Comparison of ENCODE assay signal across 14 cellular contexts in the genomic region with DNA sequence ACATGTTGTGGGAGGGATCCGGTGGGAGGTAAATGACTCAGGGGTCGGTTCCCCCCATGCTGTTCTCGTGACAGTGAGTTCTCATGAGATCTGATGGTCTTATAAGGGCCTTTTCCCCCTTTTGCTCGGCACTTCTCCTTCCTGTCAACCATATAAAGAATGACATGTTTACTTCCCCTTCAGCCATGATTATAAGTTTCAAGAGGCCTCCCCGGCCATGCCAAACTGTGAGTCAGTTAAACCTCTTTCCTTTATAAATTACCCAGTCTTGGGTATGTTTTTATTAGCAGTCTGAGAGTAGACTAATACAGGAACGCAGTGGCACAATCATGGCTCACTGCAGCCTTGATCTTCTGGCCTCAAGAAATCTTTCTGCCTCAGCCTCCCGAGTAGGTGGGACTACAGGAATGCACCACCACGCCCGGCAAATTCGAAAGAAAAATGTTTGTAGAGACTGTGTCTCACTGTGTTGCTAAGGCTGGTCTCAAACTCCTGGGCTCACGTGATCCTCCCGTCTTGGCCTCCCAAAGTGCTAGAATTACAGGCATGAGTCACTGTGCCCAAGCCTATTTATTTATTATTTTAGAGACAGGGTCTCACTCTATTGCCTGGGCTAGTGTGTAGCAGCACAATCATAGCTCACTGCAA.
A peak's percentile ranks its signal among the peaks of the same experiment; 100 is the strongest.
DNase-seq lines count a peak whose midpoint lies in the region; ATAC-seq and TF ChIP-seq lines count a peak whose summit lies in the region.
"Had no signal": no experiment of that assay in that cellular context is flagged by ENCODE, and none has a peak within 500 bp of the region (broad histone marks: within the 10 kb centered on the region; RNA-seq: fewer than 3 reads in every experiment).

No MANE protein-coding gene starts in this region.

- H3K27ac ChIP-seq in esophagus muscularis mucosa (replicated peaks in 1 of 4) (peak overlapping the region in 1 of 4 donors; percentile 20), upper lobe of right lung (no peak overlapping the region)

- CTCF ChIA-PET in activated naive CD4-positive, alpha-beta T cell treated with anti-CD3 and anti-CD28 coated beads for 36 hours (lab: Charles Lee) = no interaction called here

- H3K36me3 Mint-ChIP-seq in activated T-cell treated with anti-CD3 and anti-CD28 coated beads, Interleukin-2, amount 50 U/mL, for 24 hours (ENCODE audit: low read depth) = peaks cover 74% of the 10 kb centered on the region
- H3K36me3 Mint-ChIP-seq in T-helper 17 cell (ENCODE audit: low read depth) = peaks cover 9% of the 10 kb centered on the region
- H3K36me3 Mint-ChIP-seq in activated naive CD4-positive, alpha-beta T cell treated with anti-CD3 and anti-CD28 coated beads for 36 hours (ENCODE audit: low read depth) = peaks cover 24% of the 10 kb centered on the region

- TF ChIP-seq CTCF in esophagus muscularis mucosa (IDR thresholded peaks at IDR 0.05) (no peak), upper lobe of right lung (IDR thresholded peaks at IDR 0.05) (no peak)

- intact Hi-C loops in esophagus muscularis mucosa (cut with DNase I) (no loop called here), upper lobe of right lung (cut with DNase I) (no loop called here)
- intact Hi-C loops in activated naive CD4-positive, alpha-beta T cell treated with anti-CD3 and anti-CD28 coated beads for 36 hours (cut with micrococcal nuclease) = no loop called here

- DNase-seq in activated T-cell treated with anti-CD3 and anti-CD28 coated beads, Interleukin-2, amount 50 U/mL, for 24 hours = no peak
- DNase-seq in activated T-cell treated with anti-CD3 and anti-CD28 coated beads, Interleukin-2, amount 50 U/mL, for 48 hours = no peak
- DNase-seq in T-helper 17 cell (no peak), esophagus muscularis mucosa (ENCODE audit: extremely low spot score) (peak; percentile 90), upper lobe of right lung (no peak), hippocampal formation (lab: John Stamatoyannopoulos, UW) (no peak), NCI-H82 (lab: John Stamatoyannopoulos, UW) (no peak)
- no peak for DNase-seq in activated naive CD4-positive, alpha-beta T cell treated with anti-CD3 and anti-CD28 coated beads for 36 hours
- DNase-seq: activated CD4-positive, CD25-positive, alpha-beta regulatory T cell; activated T-cell treated with anti-CD3 and anti-CD28 coated beads, Interleukin-2, amount 50 U/mL, for 4 hours; effector CD8-positive, alpha-beta T cell; mammary epithelial cell had no signal

- no peak for TF ChIP-seq POLR2A in esophagus muscularis mucosa (IDR thresholded peaks at IDR 0.05; ENCODE audit: low read depth)

- H3K4me1 Mint-ChIP-seq in activated T-cell treated with anti-CD3 and anti-CD28 coated beads, Interleukin-2, amount 50 U/mL, for 24 hours (ENCODE audit: low read depth) = peaks cover 23% of the 10 kb centered on the region
- H3K4me1 Mint-ChIP-seq in T-helper 17 cell = peaks cover 19% of the 10 kb centered on the region
- H3K4me1 Mint-ChIP-seq in activated naive CD4-positive, alpha-beta T cell treated with anti-CD3 and anti-CD28 coated beads for 36 hours (ENCODE audit: low read depth) = peaks cover 15% of the 10 kb centered on the region

- peaks cover 0 to 16% (median 2%) of the 10 kb centered on the region in 4 donors for H3K36me3 ChIP-seq in esophagus muscularis mucosa
- H3K36me3 ChIP-seq in upper lobe of right lung = no peaks in the 10 kb centered on the region

- H3K4me3 Mint-ChIP-seq in activated T-cell treated with anti-CD3 and anti-CD28 coated beads, Interleukin-2, amount 50 U/mL, for 24 hours = no peak overlapping the region
- no peak overlapping the region for H3K4me3 Mint-ChIP-seq in T-helper 17 cell
- no peak overlapping the region for H3K4me3 Mint-ChIP-seq in activated naive CD4-positive, alpha-beta T cell treated with anti-CD3 and anti-CD28 coated beads for 36 hours
- H3K4me3 Mint-ChIP-seq: activated T-cell treated with anti-CD3 and anti-CD28 coated beads, Interleukin-2, amount 50 U/mL, for 4 hours had no signal

- 69% methylated on average over 12 of the region's 12 CpGs for WGBS in esophagus muscularis mucosa

- H3K27ac Mint-ChIP-seq in activated T-cell treated with anti-CD3 and anti-CD28 coated beads, Interleukin-2, amount 50 U/mL, for 24 hours = peak overlapping the region; percentile 66
- peak overlapping the region; percentile 43 for H3K27ac Mint-ChIP-seq in T-helper 17 cell
- no peak overlapping the region for H3K27ac Mint-ChIP-seq in activated naive CD4-positive, alpha-beta T cell treated with anti-CD3 and anti-CD28 coated beads for 36 hours

- no peak for TF ChIP-seq EP300 in esophagus muscularis mucosa (IDR thresholded peaks at IDR 0.05)

- ATAC-seq in T-helper 17 cell = no peak
- ATAC-seq in upper lobe of right lung = peak; percentile 73
- ATAC-seq: HCT116, SK-N-SH treated with all-trans-retinoic acid at 6 μM for 48 hours had no signal

- H3K4me3 ChIP-seq in esophagus muscularis mucosa = no peak overlapping the region
- no peak overlapping the region for H3K4me3 ChIP-seq in upper lobe of right lung

- no peaks in the 10 kb centered on the region for H3K27me3 Mint-ChIP-seq in activated T-cell treated with anti-CD3 and anti-CD28 coated beads, Interleukin-2, amount 50 U/mL, for 24 hours
- no peaks in the 10 kb centered on the region for H3K27me3 Mint-ChIP-seq in T-helper 17 cell
- no peaks in the 10 kb centered on the region for H3K27me3 Mint-ChIP-seq in activated naive CD4-positive, alpha-beta T cell treated with anti-CD3 and anti-CD28 coated beads for 36 hours (ENCODE audit: low read depth)

- H3K27me3 ChIP-seq in esophagus muscularis mucosa (no peaks in the 10 kb centered on the region), upper lobe of right lung (no peaks in the 10 kb centered on the region)

- H3K4me1 ChIP-seq in esophagus muscularis mucosa (peaks cover 0 to 30% (median 26%) of the 10 kb centered on the region in 4 donors), upper lobe of right lung (no peaks in the 10 kb centered on the region)

- H3K9me3 Mint-ChIP-seq in activated T-cell treated with anti-CD3 and anti-CD28 coated beads, Interleukin-2, amount 50 U/mL, for 24 hours = no peaks in the 10 kb centered on the region
- no peaks in the 10 kb centered on the region for H3K9me3 Mint-ChIP-seq in activated naive CD4-positive, alpha-beta T cell treated with anti-CD3 and anti-CD28 coated beads for 36 hours
- H3K9me3 Mint-ChIP-seq: activated T-cell treated with anti-CD3 and anti-CD28 coated beads, Interleukin-2, amount 50 U/mL, for 4 hours had no signal

- H3K9me3 ChIP-seq in T-helper 17 cell (ENCODE audit: control insufficient read depth, low read length, poor library complexity, severe bottlenecking) = no peaks in the 10 kb centered on the region
- H3K9me3 ChIP-seq in esophagus muscularis mucosa = no peaks in the 10 kb centered on the region
- no peaks in the 10 kb centered on the region for H3K9me3 ChIP-seq in upper lobe of right lung
